Comparison of ENCODE assay signal across 8 cellular contexts in the genomic region with DNA sequence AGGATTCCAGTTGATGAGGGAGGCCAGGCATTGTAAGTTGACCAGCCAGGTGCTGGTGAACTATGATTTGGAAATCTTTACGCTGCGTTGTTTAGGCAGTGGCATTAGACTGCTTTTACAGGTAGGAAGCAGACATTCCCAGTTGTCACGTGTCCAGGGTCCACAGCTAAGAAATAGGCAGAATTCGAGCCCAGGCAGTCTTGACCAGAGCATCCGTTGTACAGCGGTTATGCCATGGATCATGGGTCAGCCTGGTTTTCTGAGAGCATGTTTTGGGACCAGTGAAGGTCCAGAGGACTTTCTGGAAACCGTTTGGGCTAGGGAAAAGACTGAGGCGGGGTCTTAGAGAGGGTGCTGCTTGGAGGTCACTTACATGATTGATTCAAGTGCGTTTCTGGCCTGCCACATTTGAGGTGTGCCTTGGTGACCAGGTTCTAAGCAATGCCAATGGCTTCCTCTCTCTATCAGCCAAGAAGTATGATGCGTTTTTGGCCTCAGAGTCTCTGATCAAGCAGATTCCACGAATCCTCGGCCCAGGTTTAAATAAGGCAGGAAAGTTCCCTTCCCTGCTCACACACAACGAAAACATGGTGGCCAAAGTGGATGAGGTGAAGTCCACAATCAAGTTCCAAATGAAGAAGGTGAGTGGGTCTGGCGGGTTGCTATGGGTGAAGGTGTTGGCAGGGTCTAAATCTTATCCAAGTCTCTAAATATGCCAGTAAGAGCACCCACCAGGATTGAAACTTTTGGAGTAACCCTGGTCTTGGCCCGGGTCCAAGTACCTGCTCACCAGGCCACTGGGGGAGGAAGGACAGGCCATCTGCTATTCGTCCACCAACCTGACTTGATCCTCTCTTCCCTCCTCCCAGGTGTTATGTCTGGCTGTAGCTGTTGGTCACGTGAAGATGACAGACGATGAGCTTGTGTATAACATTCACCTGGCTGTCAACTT. TPM values are rescaled to one million over a fixed set of nuclear protein-coding genes. Genes with fewer than 3 reads are reported as not detected.
A peak's percentile ranks its signal among the peaks of the same experiment; 100 is the strongest.
DNase-seq lines count a peak whose midpoint lies in the region; ATAC-seq and TF ChIP-seq lines count a peak whose summit lies in the region.

No MANE protein-coding gene starts in this region.

- no peak for TF ChIP-seq CTCF in VCaP (conservative IDR thresholded peaks at IDR 0.05)
- no peak for TF ChIP-seq CTCF in fibroblast of the aortic adventitia (IDR thresholded peaks at IDR 0.05; ENCODE audit: insufficient read depth, low read length)

- peak overlapping the region; percentile 96 for H3K27ac ChIP-seq in VCaP
- H3K27ac ChIP-seq in skin epidermis: peak overlapping the region in 20 of 21 experiments; percentile 74 to 97 (median 92)

- no peak for ATAC-seq in GM19324 (IDR thresholded peaks at IDR 0.05; ENCODE audit: low FRiP score, unreplicated experiment)
- ATAC-seq in HG03520 (IDR thresholded peaks at IDR 0.05; ENCODE audit: unreplicated experiment): no peak
- no peak for ATAC-seq in HG02798 (IDR thresholded peaks at IDR 0.05; ENCODE audit: poor library complexity, unreplicated experiment)

- peak; percentile 23 for DNase-seq in activated naive CD4-positive, alpha-beta T cell treated with Interleukin-2 at 50 U/mL for 16 hours
- DNase-seq in activated naive CD4-positive, alpha-beta T cell (lab: John Stamatoyannopoulos, UW): no peak
- DNase-seq in fibroblast of the aortic adventitia (ENCODE audit: low read depth): peak; percentile 31

- H3K4me3 ChIP-seq in fibroblast of the aortic adventitia (ENCODE audit: low read depth, low read length): peak overlapping the region; percentile 89
- peak overlapping the region; percentile 57 to 92 (median 85) for H3K4me3 ChIP-seq in skin epidermis

RNA-seq across cellular contexts. Expression of a gene that starts 1.8 kb away (rescaled TPM):
- total RNA-seq in fibroblast of the aortic adventitia (ENCODE audit: low replicate concordance): 778 and 1,853 TPM in 2 replicates

RNA-seq across cellular contexts. Expression of a gene that starts 17.8 kb away (rescaled TPM):
- 5.1 and 7.7 TPM in 2 replicates for total RNA-seq in fibroblast of the aortic adventitia (ENCODE audit: low replicate concordance)

RNA-seq across cellular contexts. Expression of a gene that starts 26.9 kb away (rescaled TPM):
- 4.6 and 11.6 TPM in 2 replicates for total RNA-seq in fibroblast of the aortic adventitia (ENCODE audit: low replicate concordance)

RNA-seq across cellular contexts. Expression of a gene that starts 42.7 kb away (rescaled TPM):
- not detected in 2 replicates for total RNA-seq in fibroblast of the aortic adventitia (ENCODE audit: low replicate concordance)

Comparison
In these comparisons a context has a peak if more than half of its experiments do, and no peak if none do; other contexts are left out.
1. DNase-seq: peak in activated naive CD4-positive, alpha-beta T cell treated with Interleukin-2 at 50 U/mL for 16 hours (single experiment) and fibroblast of the aortic adventitia (single experiment); none in activated naive CD4-positive, alpha-beta T cell (0 of 4).